14 cellular contexts compared by ENCODE assay signal in the genomic region with DNA sequence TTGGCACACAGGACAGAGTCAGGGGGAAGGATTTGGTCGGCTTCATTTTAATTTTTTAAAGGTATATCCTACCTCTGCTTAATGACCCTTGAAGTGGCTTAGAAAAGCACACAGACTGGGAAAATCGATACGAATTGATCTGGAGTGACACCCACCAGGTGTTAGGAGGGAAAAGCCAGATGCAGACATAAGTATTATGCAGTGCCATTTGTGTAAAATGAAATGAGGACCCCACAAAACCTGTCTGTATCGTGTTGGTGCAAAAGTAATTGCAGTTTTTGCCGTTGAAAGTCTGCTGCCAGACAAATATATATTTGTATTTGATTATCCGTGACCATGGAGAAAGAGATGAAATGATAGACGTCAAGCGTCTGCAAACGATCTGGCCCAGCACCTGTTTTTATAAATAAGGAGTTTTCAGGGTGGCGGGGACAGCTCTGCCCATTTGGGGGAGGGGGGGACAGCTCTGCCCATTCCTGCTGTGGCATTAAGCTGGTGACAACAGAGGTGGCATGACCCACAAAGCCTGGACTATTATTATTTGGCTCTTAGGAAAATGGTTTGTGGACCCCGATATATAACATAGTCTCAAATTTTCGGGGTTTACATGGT.
A peak's percentile ranks its signal among the peaks of the same experiment; 100 is the strongest.
DNase-seq lines count a peak whose midpoint lies in the region; ATAC-seq and TF ChIP-seq lines count a peak whose summit lies in the region.
"Had no signal": no experiment of that assay in that cellular context is flagged by ENCODE, and none has a peak within 500 bp of the region (broad histone marks: within the 10 kb centered on the region; RNA-seq: fewer than 3 reads in every experiment).

No MANE protein-coding gene starts in this region.

- H3K27me3 ChIP-seq in cardiac muscle cell, result no peaks in the 10 kb centered on the region
- H3K27me3 ChIP-seq in heart right ventricle, result no peaks in the 10 kb centered on the region

- H3K4me1 ChIP-seq in cardiac muscle cell (ENCODE audit: low read depth) (peaks cover 53% of the 10 kb centered on the region), heart right ventricle (peaks cover 0 to 54% (median 9%) of the 10 kb centered on the region in 9 donors)

- peaks cover 77% of the 10 kb centered on the region for H3K4me1 Mint-ChIP-seq in endothelial cell (ENCODE audit: unreplicated experiment)

- ATAC-seq in heart right ventricle (no peak), GM21390 (IDR thresholded peaks at IDR 0.05; ENCODE audit: unreplicated experiment) (no peak), HG03469 (IDR thresholded peaks at IDR 0.05; ENCODE audit: unreplicated experiment) (no peak), left colon (no peak)
- ATAC-seq: sciatic nerve had no signal

- intact Hi-C loops in heart right ventricle (cut with DNase I), result no loop called here
- intact Hi-C loops in left colon (cut with DNase I, micrococcal nuclease), result no loop called here

- peaks cover 4% of the 10 kb centered on the region for H3K36me3 Mint-ChIP-seq in endothelial cell (ENCODE audit: low read depth, unreplicated experiment)

- no peak for TF ChIP-seq CTCF in cardiac muscle cell (IDR thresholded peaks at IDR 0.05; ENCODE audit: low read depth, low read length)
- no peak for TF ChIP-seq CTCF in heart right ventricle (IDR thresholded peaks at IDR 0.05)
- no peak for TF ChIP-seq CTCF in endothelial cell (IDR thresholded peaks at IDR 0.05; ENCODE audit: unreplicated experiment)

- 86 to 87% methylated on average over 12 of the region's 12 CpGs for WGBS in heart right ventricle, 2 donors

- H3K9me3 ChIP-seq in cardiac muscle cell (ENCODE audit: low read depth) (no peaks in the 10 kb centered on the region), heart right ventricle (no peaks in the 10 kb centered on the region)

- H3K27ac ChIP-seq in cardiac muscle cell, result peak overlapping the region; percentile 59
- H3K27ac ChIP-seq in heart right ventricle, result no peak overlapping the region

- no peaks in the 10 kb centered on the region for H3K9me3 Mint-ChIP-seq in endothelial cell (ENCODE audit: unreplicated experiment)
- H3K9me3 Mint-ChIP-seq: activated B cell treated with CpG ODN at 0.5 μM for 24 hours, HFFc6 had no signal

- H3K4me3 ChIP-seq in cardiac muscle cell, result no peak overlapping the region
- no peak overlapping the region for H3K4me3 ChIP-seq in heart right ventricle

- peak overlapping the region; percentile 71 for H3K4me3 Mint-ChIP-seq in endothelial cell (ENCODE audit: unreplicated experiment)
- H3K4me3 Mint-ChIP-seq: activated B cell treated with CpG ODN at 0.5 μM for 24 hours, HFFc6 had no signal

- H3K27ac Mint-ChIP-seq in endothelial cell (ENCODE audit: unreplicated experiment), result peak overlapping the region; percentile 94
- H3K27ac Mint-ChIP-seq: activated B cell treated with CpG ODN at 0.5 μM for 24 hours, HFFc6 had no signal

- H3K27me3 Mint-ChIP-seq in endothelial cell (ENCODE audit: unreplicated experiment), result peaks cover 12% of the 10 kb centered on the region
- H3K27me3 Mint-ChIP-seq: activated B cell treated with CpG ODN at 0.5 μM for 24 hours had no signal

- H3K36me3 ChIP-seq in cardiac muscle cell, result no peaks in the 10 kb centered on the region
- H3K36me3 ChIP-seq in heart right ventricle, result peaks cover 0 to 2% (median 0%) of the 10 kb centered on the region in 9 donors

- DNase-seq in cardiac muscle cell (ENCODE audit: low read depth in 1 of 2, low spot score in 1 of 2), result no peak
- DNase-seq in heart right ventricle, result no peak
- peak; percentile 39 to 85 for DNase-seq in NCI-H524 (lab: John Stamatoyannopoulos, UW)
- no peak for DNase-seq in endothelial cell (ENCODE audit: low spot score)
- no peak for DNase-seq in left colon
- no peak for DNase-seq in hippocampal formation (lab: John Stamatoyannopoulos, UW)
- DNase-seq: activated B cell treated with CpG ODN at 0.5 μM for 24 hours, activated gamma-delta T cell, anterior cingulate cortex, HFFc6, T-helper 2 cell had no signal

Comparison
In these comparisons a context has a peak if more than half of its experiments do, and no peak if none do; other contexts are left out.
1. DNase-seq: peak in NCI-H524 (2 of 2); none in cardiac muscle cell (0 of 2), heart right ventricle (0 of 2), endothelial cell (single experiment), left colon (0 of 2) and hippocampal formation (0 of 2).